In the genomic region with DNA sequence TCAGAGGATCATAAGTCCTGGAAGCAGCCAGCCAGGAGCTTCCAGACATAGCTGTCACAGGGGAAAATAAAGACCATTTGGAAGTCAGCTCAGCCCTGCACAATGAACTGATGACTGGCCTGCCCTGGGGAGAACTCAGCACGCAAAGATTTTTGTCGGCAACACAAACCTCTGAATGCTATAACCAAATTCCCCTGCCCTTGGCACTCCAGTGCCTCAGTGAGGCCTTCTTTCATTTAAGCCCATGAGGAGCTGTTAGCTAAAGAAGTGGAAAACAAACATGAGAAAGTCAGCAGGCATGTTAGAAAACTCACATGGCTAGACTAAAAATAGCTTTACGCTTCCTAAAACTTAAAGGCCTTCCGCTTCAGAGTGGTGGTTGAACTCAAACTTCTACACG, we compare ENCODE assay signal across 15 cellular contexts.
DNase-seq lines count a peak whose midpoint lies in the region; ATAC-seq and TF ChIP-seq lines count a peak whose summit lies in the region.
"Had no signal": no experiment of that assay in that cellular context is flagged by ENCODE, and none has a peak within 500 bp of the region (broad histone marks: within the 10 kb centered on the region; RNA-seq: fewer than 3 reads in every experiment).

No MANE protein-coding gene starts in this region.

- TF ChIP-seq CTCF in brain (conservative IDR thresholded peaks at IDR 0.05) (no peak), right atrium auricular region (IDR thresholded peaks at IDR 0.05) (no peak)

- H3K4me1 Mint-ChIP-seq in brain = peaks cover 55% of the 10 kb centered on the region

- peaks cover 0 to 28% of the 10 kb centered on the region in 2 donors for H3K4me1 ChIP-seq in right atrium auricular region
- H3K4me1 ChIP-seq: pancreas had no signal

- H3K4me3 Mint-ChIP-seq in brain = peak overlapping the region in 2 of 5 experiments; percentile 67 to 77

- no peaks in the 10 kb centered on the region for H3K27me3 ChIP-seq in right atrium auricular region
- H3K27me3 ChIP-seq: pancreas had no signal

- H3K9me3 ChIP-seq in right atrium auricular region = no peaks in the 10 kb centered on the region
- H3K9me3 ChIP-seq: pancreas had no signal

- ATAC-seq in HG02571 (IDR thresholded peaks at IDR 0.05; ENCODE audit: unreplicated experiment) (no peak), GM18909 (IDR thresholded peaks at IDR 0.05; ENCODE audit: poor library complexity, unreplicated experiment) (no peak)
- ATAC-seq: Panc1 had no signal

- no peaks in the 10 kb centered on the region for H3K36me3 Mint-ChIP-seq in brain
- H3K36me3 Mint-ChIP-seq: memory B cell had no signal

- H3K9me3 Mint-ChIP-seq in brain = peaks cover 0 to 5% (median 0%) of the 10 kb centered on the region in 5 experiments
- H3K9me3 Mint-ChIP-seq: CD4-positive, CD25-positive, alpha-beta regulatory T cell; memory B cell had no signal

- no peaks in the 10 kb centered on the region for H3K36me3 ChIP-seq in right atrium auricular region
- H3K36me3 ChIP-seq: pancreas had no signal

- in situ Hi-C loops in G401 (cut with HindIII; ENCODE audit: low sequenced_read_pairs) = no loop called here

- H3K4me3 ChIP-seq in right atrium auricular region (no peak overlapping the region), skin epidermis (no peak overlapping the region)

- DNase-seq in G401 (ENCODE audit: low spot score) (peak; percentile 15), right atrium auricular region (ENCODE audit: low spot score) (no peak), KG1 (lab: John Stamatoyannopoulos, UW) (no peak), EL (no peak)
- DNase-seq: activated CD4-positive, alpha-beta T cell treated with anti-CD3 and anti-CD28 coated beads, Interleukin-2, amount 50 U/mL, for 1 hour; CD4-positive, CD25-positive, alpha-beta regulatory T cell; NCI-H2227 treated with DMSO at 0.1 percent for 48 hours; pancreas; stimulated activated CD8-positive, alpha-beta memory T cell treated with anti-CD3 and anti-CD28 coated beads, Interleukin-4, amount 100 ng/mL, for 48 hours had no signal

- H3K27ac Mint-ChIP-seq in brain = peak overlapping the region in 3 of 5 experiments; percentile 65 to 78 (median 72)
- H3K27ac Mint-ChIP-seq: CD4-positive, CD25-positive, alpha-beta regulatory T cell; memory B cell had no signal

- H3K27me3 Mint-ChIP-seq in brain = peaks cover 3% of the 10 kb centered on the region
- H3K27me3 Mint-ChIP-seq: memory B cell had no signal

- H3K27ac ChIP-seq in right atrium auricular region (peak overlapping the region; percentile 70 to 88), skin epidermis (peak overlapping the region in 16 of 21 experiments; percentile 2 to 89 (median 64))
- H3K27ac ChIP-seq: pancreas had no signal
